ENCODE assay signal across 21 cellular contexts in the genomic region with DNA sequence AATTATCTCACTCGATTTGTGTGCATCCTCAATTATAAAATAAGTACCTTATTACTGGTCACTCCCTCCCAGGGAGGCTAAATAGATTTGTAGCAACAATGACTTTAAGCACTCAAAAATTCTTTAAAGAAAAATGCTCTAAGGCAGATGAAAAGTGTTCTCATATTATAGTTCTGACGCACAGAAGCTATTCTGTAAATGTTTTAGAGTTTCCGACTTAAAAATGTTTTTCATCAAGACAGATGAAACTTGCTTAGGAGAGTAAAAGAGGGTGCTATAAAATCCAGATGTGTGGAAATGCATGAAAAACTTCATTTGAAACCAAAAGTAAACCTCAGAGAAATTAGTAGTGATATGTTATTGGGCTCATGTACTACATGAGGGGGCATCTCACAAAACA.
"Had no signal": no experiment of that assay in that cellular context is flagged by ENCODE, and none has a peak within 500 bp of the region (broad histone marks: within the 10 kb centered on the region; RNA-seq: fewer than 3 reads in every experiment).

No MANE protein-coding gene starts in this region.

- ATAC-seq: esophagus mucosa; gastrocnemius medialis; left ventricle myocardium superior; lower lobe of right lung; natural killer cell; psoas muscle; right cardiac atrium; stimulated activated effector memory CD8-positive, alpha-beta T cell treated with anti-CD3 and anti-CD28 coated beads, Interleukin-12 subunit alpha, Interleukin-12 subunit beta, amount 100 ng/mL, for 72 hours; stimulated activated naive CD8-positive, alpha-beta T cell treated with anti-CD3 and anti-CD28 coated beads, Interleukin-15, Interleukin-2, amounts not matched to agents 100 U/mL and 50 U/mL, for 24 hours had no signal

- H3K4me3 ChIP-seq: dorsolateral prefrontal cortex, gastrocnemius medialis, lower lobe of right lung, ovary, psoas muscle, sigmoid colon, thoracic aorta, tibial nerve, upper lobe of left lung had no signal

- H3K36me3 ChIP-seq: gastrocnemius medialis, lower lobe of right lung, ovary, sigmoid colon, thoracic aorta, tibial nerve, upper lobe of left lung had no signal

- H3K9me3 ChIP-seq: gastrocnemius medialis, lower lobe of right lung, ovary, psoas muscle, sigmoid colon, thoracic aorta, tibial nerve, upper lobe of left lung had no signal

- H3K27me3 ChIP-seq: dorsolateral prefrontal cortex, gastrocnemius medialis, ovary, sigmoid colon, tibial nerve, upper lobe of left lung had no signal

- DNase-seq: dorsolateral prefrontal cortex; effector CD4-positive, alpha-beta T cell; gastrocnemius medialis; left ventricle myocardium superior; lower lobe of right lung; natural killer cell; occipital lobe; ovary; posterior cingulate gyrus; psoas muscle; right cardiac atrium; sigmoid colon; stimulated activated CD4-positive, alpha-beta T cell treated with anti-CD3 and anti-CD28 coated beads, Interleukin-2, amount 100 ng/mL, for 24 hours; stimulated activated CD4-positive, alpha-beta T cell treated with anti-CD3 and anti-CD28 coated beads, Interleukin-4, amount 100 ng/mL, for 24 hours; stimulated activated naive CD8-positive, alpha-beta T cell treated with anti-CD3 and anti-CD28 coated beads, Interleukin-15, Interleukin-2, amounts not matched to agents 100 U/mL and 50 U/mL, for 24 hours; upper lobe of left lung had no signal

- H3K27ac ChIP-seq: dorsolateral prefrontal cortex, epithelial cell of prostate, gastrocnemius medialis, lower lobe of right lung, ovary, psoas muscle, thoracic aorta, tibial nerve, upper lobe of left lung had no signal

- H3K4me1 ChIP-seq: gastrocnemius medialis, lower lobe of right lung, psoas muscle, tibial nerve, upper lobe of left lung had no signal
